ENCODE assay signal across 1 cellular context in genomic region chr18:57775937-57776336, GRCh38.
TF ChIP-seq lines count a peak whose summit lies in the region.

No MANE protein-coding gene starts in this region.

TF ChIP-seq in IMR-90, 13 proteins besides CTCF, POLR2A, EP300 and RAD21 (continued from another document):
- TF ChIP-seq CEBPB (IDR thresholded peaks at IDR 0.05; ENCODE audit: low read depth, low read length), result no peak; the same call in 1 of the 2 replicates
